Comparison of ENCODE assay signal across 1 cellular context in the genomic region with DNA sequence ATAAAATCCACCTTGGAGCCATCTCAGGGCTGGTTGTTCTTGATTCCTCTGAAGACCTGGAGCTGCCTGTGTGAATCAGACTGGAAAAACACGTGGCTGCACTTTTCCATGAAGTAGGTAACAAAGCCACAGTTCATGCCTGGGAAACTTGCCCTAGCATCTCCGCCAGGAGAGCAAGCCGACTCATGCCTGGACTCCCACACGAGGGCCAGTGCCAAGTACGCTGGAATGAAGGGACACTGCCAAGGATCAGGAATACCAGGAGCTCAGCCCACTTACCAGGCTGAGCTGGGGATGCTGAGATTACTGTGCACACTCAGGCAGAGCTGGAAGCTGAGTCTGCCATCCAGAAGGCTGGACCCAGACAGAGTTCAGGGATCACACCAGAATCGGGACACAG.
TF ChIP-seq lines count a peak whose summit lies in the region.

No MANE protein-coding gene starts in this region.

TF ChIP-seq in SK-N-SH, 30 proteins besides CTCF, POLR2A, EP300 and RAD21 (continued from another document):
- TF ChIP-seq, protein P1, sequence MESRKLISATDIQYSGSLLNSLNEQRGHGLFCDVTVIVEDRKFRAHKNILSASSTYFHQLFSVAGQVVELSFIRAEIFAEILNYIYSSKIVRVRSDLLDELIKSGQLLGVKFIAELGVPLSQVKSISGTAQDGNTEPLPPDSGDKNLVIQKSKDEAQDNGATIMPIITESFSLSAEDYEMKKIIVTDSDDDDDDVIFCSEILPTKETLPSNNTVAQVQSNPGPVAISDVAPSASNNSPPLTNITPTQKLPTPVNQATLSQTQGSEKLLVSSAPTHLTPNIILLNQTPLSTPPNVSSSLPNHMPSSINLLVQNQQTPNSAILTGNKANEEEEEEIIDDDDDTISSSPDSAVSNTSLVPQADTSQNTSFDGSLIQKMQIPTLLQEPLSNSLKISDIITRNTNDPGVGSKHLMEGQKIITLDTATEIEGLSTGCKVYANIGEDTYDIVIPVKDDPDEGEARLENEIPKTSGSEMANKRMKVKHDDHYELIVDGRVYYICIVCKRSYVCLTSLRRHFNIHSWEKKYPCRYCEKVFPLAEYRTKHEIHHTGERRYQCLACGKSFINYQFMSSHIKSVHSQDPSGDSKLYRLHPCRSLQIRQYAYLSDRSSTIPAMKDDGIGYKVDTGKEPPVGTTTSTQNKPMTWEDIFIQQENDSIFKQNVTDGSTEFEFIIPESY (IDR thresholded peaks at IDR 0.05; ENCODE audit: borderline replicate concordance, low read depth), result no peak
- TF ChIP-seq JUND (IDR thresholded peaks at IDR 0.05) (peak; percentile 38), FOSL2 (IDR thresholded peaks at IDR 0.05; ENCODE audit: borderline replicate concordance, low read depth) (peak; percentile 28; the same call in 1 of the 2 replicates), MXI1 (IDR thresholded peaks at IDR 0.05; ENCODE audit: low read depth, low read length) (no peak), SMC3 (IDR thresholded peaks at IDR 0.05; ENCODE audit: low read depth, low read length) (no peak), TCF12 (IDR thresholded peaks at IDR 0.05) (peak; percentile 65), RFX5 (IDR thresholded peaks at IDR 0.05; ENCODE audit: low read length) (no peak), EZH2phosphoT487 (IDR thresholded peaks at IDR 0.05; ENCODE audit: borderline replicate concordance, low read depth) (no peak), POLR2AphosphoS5 (IDR thresholded peaks at IDR 0.05; ENCODE audit: low read depth, low read length) (0 out of 2 replicates have a peak, but pooled peaks have one; percentile 12), YY1 (IDR thresholded peaks at IDR 0.05; ENCODE audit: low read depth) (no peak), RXRA (IDR thresholded peaks at IDR 0.05; ENCODE audit: borderline replicate concordance, low read depth) (0 out of 2 replicates have a peak, but pooled peaks have one; percentile 15), TEAD4 (IDR thresholded peaks at IDR 0.05; ENCODE audit: borderline replicate concordance, insufficient read depth) (peak; percentile 33; the same call in 1 of the 2 replicates), GABPA (IDR thresholded peaks at IDR 0.05; ENCODE audit: low read depth) (no peak), SIN3A (IDR thresholded peaks at IDR 0.05; ENCODE audit: borderline replicate concordance, low read depth, low read length) (no peak), FOXM1 (IDR thresholded peaks at IDR 0.05; ENCODE audit: low read depth) (no peak)
- TF ChIP-seq, protein P2, sequence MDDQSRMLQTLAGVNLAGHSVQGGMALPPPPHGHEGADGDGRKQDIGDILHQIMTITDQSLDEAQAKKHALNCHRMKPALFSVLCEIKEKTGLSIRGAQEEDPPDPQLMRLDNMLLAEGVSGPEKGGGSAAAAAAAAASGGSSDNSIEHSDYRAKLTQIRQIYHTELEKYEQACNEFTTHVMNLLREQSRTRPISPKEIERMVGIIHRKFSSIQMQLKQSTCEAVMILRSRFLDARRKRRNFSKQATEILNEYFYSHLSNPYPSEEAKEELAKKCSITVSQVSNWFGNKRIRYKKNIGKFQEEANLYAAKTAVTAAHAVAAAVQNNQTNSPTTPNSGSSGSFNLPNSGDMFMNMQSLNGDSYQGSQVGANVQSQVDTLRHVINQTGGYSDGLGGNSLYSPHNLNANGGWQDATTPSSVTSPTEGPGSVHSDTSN (IDR thresholded peaks at IDR 0.05), result peak; percentile 39; the same call in 1 of the 2 replicates
- TF ChIP-seq, protein P3, sequence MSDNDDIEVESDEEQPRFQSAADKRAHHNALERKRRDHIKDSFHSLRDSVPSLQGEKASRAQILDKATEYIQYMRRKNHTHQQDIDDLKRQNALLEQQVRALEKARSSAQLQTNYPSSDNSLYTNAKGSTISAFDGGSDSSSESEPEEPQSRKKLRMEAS (IDR thresholded peaks at IDR 0.05; ENCODE audit: low read depth), result peak; percentile 98
- TF ChIP-seq, protein P4, sequence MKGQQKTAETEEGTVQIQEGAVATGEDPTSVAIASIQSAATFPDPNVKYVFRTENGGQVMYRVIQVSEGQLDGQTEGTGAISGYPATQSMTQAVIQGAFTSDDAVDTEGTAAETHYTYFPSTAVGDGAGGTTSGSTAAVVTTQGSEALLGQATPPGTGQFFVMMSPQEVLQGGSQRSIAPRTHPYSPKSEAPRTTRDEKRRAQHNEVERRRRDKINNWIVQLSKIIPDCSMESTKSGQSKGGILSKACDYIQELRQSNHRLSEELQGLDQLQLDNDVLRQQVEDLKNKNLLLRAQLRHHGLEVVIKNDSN (IDR thresholded peaks at IDR 0.05; ENCODE audit: borderline replicate concordance, low read depth), result 0 out of 2 replicates have a peak, but pooled peaks have one; percentile 33
- TF ChIP-seq, protein P5, sequence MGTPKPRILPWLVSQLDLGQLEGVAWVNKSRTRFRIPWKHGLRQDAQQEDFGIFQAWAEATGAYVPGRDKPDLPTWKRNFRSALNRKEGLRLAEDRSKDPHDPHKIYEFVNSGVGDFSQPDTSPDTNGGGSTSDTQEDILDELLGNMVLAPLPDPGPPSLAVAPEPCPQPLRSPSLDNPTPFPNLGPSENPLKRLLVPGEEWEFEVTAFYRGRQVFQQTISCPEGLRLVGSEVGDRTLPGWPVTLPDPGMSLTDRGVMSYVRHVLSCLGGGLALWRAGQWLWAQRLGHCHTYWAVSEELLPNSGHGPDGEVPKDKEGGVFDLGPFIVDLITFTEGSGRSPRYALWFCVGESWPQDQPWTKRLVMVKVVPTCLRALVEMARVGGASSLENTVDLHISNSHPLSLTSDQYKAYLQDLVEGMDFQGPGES (IDR thresholded peaks at IDR 0.05; ENCODE audit: low read depth, low read length), result no peak
